Comparison of ENCODE assay signal across 9 cellular contexts in genomic region chr12:121576851-121577391, GRCh38. TPM values are rescaled to one million over a fixed set of nuclear protein-coding genes. Genes with fewer than 3 reads are reported as not detected.
DNase-seq lines count a peak whose midpoint lies in the region; ATAC-seq, FAIRE-seq and TF ChIP-seq lines count a peak whose summit lies in the region.
"Had no signal": no experiment of that assay in that cellular context is flagged by ENCODE, and none has a peak within 500 bp of the region (broad histone marks: within the 10 kb centered on the region; RNA-seq: fewer than 3 reads in every experiment).

No MANE protein-coding gene starts in this region.

- H3K36me3 ChIP-seq in CD8-positive, alpha-beta T cell (ENCODE audit: insufficient read depth, low read length) = peaks cover 3% of the 10 kb centered on the region
- no peaks in the 10 kb centered on the region for H3K36me3 ChIP-seq in MG63
- peaks cover 4% of the 10 kb centered on the region; the same call in 1 of the 2 replicates for H3K36me3 ChIP-seq in OCI-LY7 (ENCODE audit: insufficient read depth, low read length)
- no peaks in the 10 kb centered on the region for H3K36me3 ChIP-seq in MM.1S (replicated peaks; ENCODE audit: insufficient read depth, low read length)
- peaks cover 0 to 15% (median 0%) of the 10 kb centered on the region in 3 donors for H3K36me3 ChIP-seq in pancreas

- H3K27me3 ChIP-seq in CD8-positive, alpha-beta T cell (ENCODE audit: insufficient read depth, low read length) = no peaks in the 10 kb centered on the region
- H3K27me3 ChIP-seq in MG63 = no peaks in the 10 kb centered on the region
- no peaks in the 10 kb centered on the region for H3K27me3 ChIP-seq in MM.1S (replicated peaks; ENCODE audit: insufficient read depth, low read length)
- H3K27me3 ChIP-seq in pancreas = no peaks in the 10 kb centered on the region

- BruUV-seq in OCI-LY7 (replicated peaks; lab: Mats Ljungman, UMichigan) = no TSS peak

- intact Hi-C loops in CD8-positive, alpha-beta T cell (cut with DNase I, micrococcal nuclease) = no loop called here
- intact Hi-C loops in dendritic cell treated with granulocyte-macrophage colony-stimulating factor and Interleukin-4, amounts not matched to agents 40 ng/mL and 50 ng/mL, for 4 days (cut with micrococcal nuclease) = loop anchor here (1.0 kb wide), 1 partner anchor 14 kb away; no protein-coding TSS in a partner anchor
- intact Hi-C loops in OCI-LY7 (cut with micrococcal nuclease; ENCODE audit: unreplicated experiment) (no loop called here), pancreas (cut with DNase I) (loop anchor here in 1 of 3 donors (10.0 kb wide), 1 partner anchor 48 kb away; the partner anchor contains the start of gene ORAI1)

- H2AFZ ChIP-seq in OCI-LY7 (ENCODE audit: low read length) (no peak overlapping the region), MM.1S (ENCODE audit: low read length) (no peak overlapping the region)

- peaks cover 30% of the 10 kb centered on the region for H3K4me1 Mint-ChIP-seq in CD8-positive, alpha-beta T cell (ENCODE audit: low read depth)
- H3K4me1 Mint-ChIP-seq in dendritic cell treated with granulocyte-macrophage colony-stimulating factor and Interleukin-4, amounts not matched to agents 40 ng/mL and 50 ng/mL, for 4 days (ENCODE audit: low read depth) = peaks cover 66% of the 10 kb centered on the region
- peaks cover 69% of the 10 kb centered on the region for H3K4me1 Mint-ChIP-seq in nephron progenitor cell

- WGBS in pancreas, 2 donors = 65 to 67% methylated on average over 4 of the region's 4 CpGs

- no peak overlapping the region for H3K4me3 ChIP-seq in CD8-positive, alpha-beta T cell (ENCODE audit: low read depth, low read length)
- H3K4me3 ChIP-seq in MG63 (no peak overlapping the region), OCI-LY7 (ENCODE audit: low read depth, low read length, poor library complexity, severe bottlenecking) (no peak overlapping the region), MM.1S (ENCODE audit: low read length) (no peak overlapping the region), pancreas (no peak overlapping the region)

- POLR2A ChIA-PET in CD8-positive, alpha-beta T cell (lab: Charles Lee) = interaction anchor here (1.1 to 5.2 kb wide), 4 partner anchors 13 to 61 kb away, joined by 3 to 68 read pairs (median 4); partner anchors contain the start of gene ORAI1
- POLR2A ChIA-PET in OCI-LY7 (lab: Charles Lee) = interaction anchor here (0.6 to 0.9 kb wide), 2 partner anchors 14 to 636 kb away, joined by 3 to 9 read pairs; no protein-coding TSS in a partner anchor

- no peaks in the 10 kb centered on the region for H3K9me2 ChIP-seq in OCI-LY7 (ENCODE audit: insufficient read depth, low read length)
- H3K9me2 ChIP-seq in MM.1S (replicated peaks; ENCODE audit: insufficient read depth, low read length) = no peaks in the 10 kb centered on the region

- peaks cover 7% of the 10 kb centered on the region; the same call in 1 of the 2 replicates for H3K79me2 ChIP-seq in OCI-LY7 (ENCODE audit: insufficient read depth, low read depth, low read length)
- H3K79me2 ChIP-seq in MM.1S (ENCODE audit: low read length) = no peaks in the 10 kb centered on the region

- ATAC-seq in CD8-positive, alpha-beta T cell = no peak
- no peak for ATAC-seq in pancreas

- TF ChIP-seq CTCF in CD8-positive, alpha-beta T cell (IDR thresholded peaks at IDR 0.05) = no peak
- TF ChIP-seq CTCF in nephron progenitor cell (IDR thresholded peaks at IDR 0.05) (no peak), OCI-LY7 (conservative IDR thresholded peaks at IDR 0.05; ENCODE audit: low read length) (no peak), MM.1S (IDR thresholded peaks at IDR 0.05; ENCODE audit: low read length) (no peak), pancreas (IDR thresholded peaks at IDR 0.05) (no peak)

- peak overlapping the region; percentile 79 for H3K27ac Mint-ChIP-seq in CD8-positive, alpha-beta T cell
- peak overlapping the region; percentile 98 for H3K27ac Mint-ChIP-seq in dendritic cell treated with granulocyte-macrophage colony-stimulating factor and Interleukin-4, amounts not matched to agents 40 ng/mL and 50 ng/mL, for 4 days
- H3K27ac Mint-ChIP-seq in nephron progenitor cell = peak overlapping the region; percentile 100

- H3K4me3 Mint-ChIP-seq in CD8-positive, alpha-beta T cell = peak overlapping the region; percentile 71
- H3K4me3 Mint-ChIP-seq in dendritic cell treated with granulocyte-macrophage colony-stimulating factor and Interleukin-4, amounts not matched to agents 40 ng/mL and 50 ng/mL, for 4 days = peak overlapping the region; percentile 86
- H3K4me3 Mint-ChIP-seq in nephron progenitor cell = peak overlapping the region; percentile 85

- no peaks in the 10 kb centered on the region for H3F3A ChIP-seq in MM.1S (ENCODE audit: insufficient read depth, low read length)

- H3K36me3 Mint-ChIP-seq in CD8-positive, alpha-beta T cell = peaks cover 37% of the 10 kb centered on the region
- H3K36me3 Mint-ChIP-seq in dendritic cell treated with granulocyte-macrophage colony-stimulating factor and Interleukin-4, amounts not matched to agents 40 ng/mL and 50 ng/mL, for 4 days (ENCODE audit: low read depth) = peaks cover 44% of the 10 kb centered on the region
- H3K36me3 Mint-ChIP-seq in nephron progenitor cell (ENCODE audit: low read depth) = peaks cover 23% of the 10 kb centered on the region

- no peaks in the 10 kb centered on the region for H3K9me3 ChIP-seq in CD8-positive, alpha-beta T cell (ENCODE audit: low read length)
- H3K9me3 ChIP-seq in MG63 = no peaks in the 10 kb centered on the region
- no peaks in the 10 kb centered on the region for H3K9me3 ChIP-seq in OCI-LY7 (ENCODE audit: low read length)
- no peaks in the 10 kb centered on the region for H3K9me3 ChIP-seq in MM.1S (replicated peaks; ENCODE audit: insufficient read depth, low read length)
- no peaks in the 10 kb centered on the region for H3K9me3 ChIP-seq in pancreas

- no peak for DNase-seq in CD8-positive, alpha-beta T cell
- DNase-seq in MG63 (peak; percentile 67), nephron progenitor cell (peak; percentile 55), OCI-LY7 (ENCODE audit: low spot score) (no peak), MM.1S (no peak), NCI-H2171 treated with DMSO at 0.1 percent for 48 hours (lab: John Stamatoyannopoulos, UW) (no peak), pancreas (no peak)

- H3K9me3 Mint-ChIP-seq in CD8-positive, alpha-beta T cell = no peaks in the 10 kb centered on the region
- H3K9me3 Mint-ChIP-seq in dendritic cell treated with granulocyte-macrophage colony-stimulating factor and Interleukin-4, amounts not matched to agents 40 ng/mL and 50 ng/mL, for 4 days = no peaks in the 10 kb centered on the region
- peaks cover 5% of the 10 kb centered on the region for H3K9me3 Mint-ChIP-seq in nephron progenitor cell

- H4K20me1 ChIP-seq in OCI-LY7 (ENCODE audit: insufficient read depth, low read length) = no peaks in the 10 kb centered on the region
- H4K20me1 ChIP-seq in MM.1S (ENCODE audit: insufficient read depth, low read length) = no peaks in the 10 kb centered on the region

- no peaks in the 10 kb centered on the region for H3K27me3 Mint-ChIP-seq in CD8-positive, alpha-beta T cell (ENCODE audit: low read depth)
- no peaks in the 10 kb centered on the region for H3K27me3 Mint-ChIP-seq in dendritic cell treated with granulocyte-macrophage colony-stimulating factor and Interleukin-4, amounts not matched to agents 40 ng/mL and 50 ng/mL, for 4 days
- no peaks in the 10 kb centered on the region for H3K27me3 Mint-ChIP-seq in nephron progenitor cell (ENCODE audit: low read depth, poor library complexity)

- H3K4me2 ChIP-seq in OCI-LY7 (ENCODE audit: low read length) = no peak overlapping the region
- no peak overlapping the region for H3K4me2 ChIP-seq in MM.1S (ENCODE audit: low read depth, low read length)

- CTCF ChIA-PET in CD8-positive, alpha-beta T cell (lab: Charles Lee) = interaction anchor here (0.9 to 3.8 kb wide), 9 partner anchors 13 to 106 kb away, joined by 3 to 23 read pairs (median 6); partner anchors contain the start of genes MORN3 and ORAI1
- CTCF ChIA-PET in OCI-LY7 (lab: Charles Lee; ENCODE audit: unreplicated experiment) = no interaction called here

- H3K4me1 ChIP-seq in CD8-positive, alpha-beta T cell (ENCODE audit: insufficient read depth, low read length) = peaks cover 29% of the 10 kb centered on the region
- H3K4me1 ChIP-seq in OCI-LY7 (ENCODE audit: insufficient read depth, low read length, poor library complexity, severe bottlenecking) (peaks cover 15% of the 10 kb centered on the region), MM.1S (ENCODE audit: low read length) (no peaks in the 10 kb centered on the region), pancreas (peaks cover 0 to 19% (median 0%) of the 10 kb centered on the region in 3 donors)

- no peak overlapping the region for H3K9ac ChIP-seq in MM.1S (ENCODE audit: low read length)

- no peak for FAIRE-seq in pancreas (lab: Jason Lieb, UNC)

- no peak overlapping the region for H3K27ac ChIP-seq in CD8-positive, alpha-beta T cell (ENCODE audit: low read depth, low read length)
- H3K27ac ChIP-seq in OCI-LY7 (ENCODE audit: low read depth, low read length, poor library complexity, severe bottlenecking) = no peak overlapping the region
- no peak overlapping the region for H3K27ac ChIP-seq in MM.1S (ENCODE audit: low read length)
- H3K27ac ChIP-seq in pancreas = no peak overlapping the region
- H3K27ac ChIP-seq: HL-60 had no signal

RNA-seq across cellular contexts. Expression of gene KDM2B, which starts 3.9 kb away (rescaled TPM):
- 10 to 100 TPM; 80.8 to 87.3 TPM for total RNA-seq in CD8-positive, alpha-beta T cell
- total RNA-seq in MG63 (2014; rRNA removed; shearing (Covaris generic); ENCODE audit: low replicate concordance) = 18.1 and 30.1 TPM in 2 replicates
- total RNA-seq in OCI-LY7 (2014; rRNA removed; shearing (Covaris generic)) = 75.1 and 78.5 TPM in 2 replicates
- 88.0 and 93.6 TPM in 2 replicates for total RNA-seq in OCI-LY7 (2022)
- 10 to 100 TPM in 3 of 6 donors, 1 to 10 TPM in 3; 7.4 to 21.7 (median 9.8) TPM for total RNA-seq in pancreas
- 10 to 100 TPM; 10.6 to 11.6 TPM for polyA plus RNA-seq in pancreas

RNA-seq across cellular contexts. Expression of gene ORAI1, which starts 49.4 kb away (rescaled TPM):
- total RNA-seq in CD8-positive, alpha-beta T cell = 10 to 100 TPM; 59.0 to 62.1 TPM
- 5.9 and 15.9 TPM in 2 replicates for total RNA-seq in MG63 (2014; rRNA removed; shearing (Covaris generic); ENCODE audit: low replicate concordance)
- 3.3 and 9.5 TPM in 2 replicates for total RNA-seq in OCI-LY7 (2014; rRNA removed; shearing (Covaris generic))
- total RNA-seq in OCI-LY7 (2022) (19.1 and 20.1 TPM in 2 replicates), pancreas (10 to 100 TPM in 1 of 6 donors, 1 to 10 TPM in 5; 3.9 to 11.3 (median 5.8) TPM)
- polyA plus RNA-seq in pancreas = 1 to 10 TPM; 2.7 to 3.4 TPM

Comparison
In these comparisons a context has a peak if more than half of its experiments do, and no peak if none do; other contexts are left out.
1. DNase-seq: peak in MG63 (single experiment) and nephron progenitor cell (single experiment); none in CD8-positive, alpha-beta T cell (0 of 7), OCI-LY7 (single experiment), MM.1S (single experiment), NCI-H2171 treated with DMSO at 0.1 percent for 48 hours (single experiment) and pancreas (0 of 6).
2. Peak in every context shown above with its lines, with median percentiles within 50 percentile points of each other: H3K27ac Mint-ChIP-seq and H3K4me3 Mint-ChIP-seq.